In genomic region chr9:35845824-35846771, GRCh38 we compare ENCODE assay signal across 1 cellular context.
A peak's percentile ranks its signal among the peaks of the same experiment; 100 is the strongest.
TF ChIP-seq lines count a peak whose summit lies in the region.

No MANE protein-coding gene starts in this region.

TF ChIP-seq in WTC11, 78 proteins besides CTCF, POLR2A, EP300 and RAD21 (continued from another document and continues in another):
- no peak for TF ChIP-seq ZNF671 (CRISPR knock-in tag; IDR thresholded peaks at IDR 0.05)
- TF ChIP-seq MLX (CRISPR knock-in tag; IDR thresholded peaks at IDR 0.05), result no peak
- no peak for TF ChIP-seq ZNF219 (CRISPR knock-in tag; IDR thresholded peaks at IDR 0.05; ENCODE audit: borderline replicate concordance)
- no peak for TF ChIP-seq SMAD4 (CRISPR knock-in tag; IDR thresholded peaks at IDR 0.05)
- no peak for TF ChIP-seq TEAD1 (CRISPR knock-in tag; IDR thresholded peaks at IDR 0.05)
- TF ChIP-seq MYBL2 (CRISPR knock-in tag; IDR thresholded peaks at IDR 0.05), result no peak
- TF ChIP-seq ZNF396 (CRISPR knock-in tag; IDR thresholded peaks at IDR 0.05; ENCODE audit: borderline replicate concordance), result no peak
- no peak for TF ChIP-seq ATF1 (CRISPR knock-in tag; IDR thresholded peaks at IDR 0.05)
- TF ChIP-seq KAT7 (CRISPR knock-in tag; IDR thresholded peaks at IDR 0.05; ENCODE audit: borderline replicate concordance), result no peak
- no peak for TF ChIP-seq GTF2I (CRISPR knock-in tag; conservative IDR thresholded peaks at IDR 0.05)
- no peak for TF ChIP-seq CREM (CRISPR knock-in tag; IDR thresholded peaks at IDR 0.05)
- no peak for TF ChIP-seq ERG (CRISPR knock-in tag; IDR thresholded peaks at IDR 0.05)
- no peak for TF ChIP-seq USF1 (CRISPR knock-in tag; IDR thresholded peaks at IDR 0.05)
- TF ChIP-seq PRRX2 (CRISPR knock-in tag; IDR thresholded peaks at IDR 0.05), result no peak
- TF ChIP-seq NFATC4 (CRISPR knock-in tag; IDR thresholded peaks at IDR 0.05), result no peak
- no peak for TF ChIP-seq NFE2L1 (CRISPR knock-in tag; IDR thresholded peaks at IDR 0.05)
- TF ChIP-seq ZNF512 (CRISPR knock-in tag; IDR thresholded peaks at IDR 0.05; ENCODE audit: borderline replicate concordance), result no peak
- TF ChIP-seq RORB (CRISPR knock-in tag; IDR thresholded peaks at IDR 0.05), result no peak
- no peak for TF ChIP-seq NFYB (CRISPR knock-in tag; conservative IDR thresholded peaks at IDR 0.05; ENCODE audit: low read depth)
- TF ChIP-seq E2F4 (CRISPR knock-in tag; IDR thresholded peaks at IDR 0.05; ENCODE audit: borderline replicate concordance, low read depth), result no peak
- no peak for TF ChIP-seq PREB (CRISPR knock-in tag; IDR thresholded peaks at IDR 0.05; ENCODE audit: borderline replicate concordance)
- no peak for TF ChIP-seq ZNF121 (CRISPR knock-in tag; IDR thresholded peaks at IDR 0.05)
- TF ChIP-seq ETV6 (CRISPR knock-in tag; IDR thresholded peaks at IDR 0.05), result peak; percentile 61; the same call in 1 of the 2 replicates
- TF ChIP-seq RELA (CRISPR knock-in tag; IDR thresholded peaks at IDR 0.05; ENCODE audit: borderline replicate concordance), result no peak
- no peak for TF ChIP-seq ZBTB43 (CRISPR knock-in tag; IDR thresholded peaks at IDR 0.05)
- TF ChIP-seq AFF4 (CRISPR knock-in tag; IDR thresholded peaks at IDR 0.05; ENCODE audit: borderline replicate concordance), result no peak
- peak; percentile 56; the same call in 1 of the 2 replicates for TF ChIP-seq HMGXB4 (CRISPR knock-in tag; IDR thresholded peaks at IDR 0.05)
- 0 out of 2 replicates have a peak, but pooled peaks have one; percentile 31 for TF ChIP-seq ZBTB21 (CRISPR knock-in tag; IDR thresholded peaks at IDR 0.05; ENCODE audit: borderline replicate concordance)
- TF ChIP-seq ZNF263 (CRISPR knock-in tag; IDR thresholded peaks at IDR 0.05; ENCODE audit: low read depth), result no peak
- peak; percentile 53 for TF ChIP-seq MAX (CRISPR knock-in tag; IDR thresholded peaks at IDR 0.05)
- 0 out of 2 replicates have a peak, but pooled peaks have one; percentile 27 for TF ChIP-seq FOXP1 (CRISPR knock-in tag; IDR thresholded peaks at IDR 0.05; ENCODE audit: borderline replicate concordance)
- no peak for TF ChIP-seq SMAD3 (CRISPR knock-in tag; IDR thresholded peaks at IDR 0.05; ENCODE audit: borderline replicate concordance)
- TF ChIP-seq ZNF423 (CRISPR knock-in tag; IDR thresholded peaks at IDR 0.05), result no peak
- TF ChIP-seq ZSCAN18 (CRISPR knock-in tag; IDR thresholded peaks at IDR 0.05), result no peak
- TF ChIP-seq IRF1 (CRISPR knock-in tag; IDR thresholded peaks at IDR 0.05), result no peak; the same call in 1 of the 2 replicates
- no peak for TF ChIP-seq AR (CRISPR knock-in tag; IDR thresholded peaks at IDR 0.05)
- TF ChIP-seq GRHL2 (CRISPR knock-in tag; IDR thresholded peaks at IDR 0.05; ENCODE audit: insufficient replicate concordance, severe bottlenecking), result no peak
- TF ChIP-seq ZNF232 (CRISPR knock-in tag; IDR thresholded peaks at IDR 0.05), result no peak
- no peak for TF ChIP-seq E2F1 (CRISPR knock-in tag; IDR thresholded peaks at IDR 0.05)
